Comparison of ENCODE assay signal across 23 cellular contexts in the genomic region with DNA sequence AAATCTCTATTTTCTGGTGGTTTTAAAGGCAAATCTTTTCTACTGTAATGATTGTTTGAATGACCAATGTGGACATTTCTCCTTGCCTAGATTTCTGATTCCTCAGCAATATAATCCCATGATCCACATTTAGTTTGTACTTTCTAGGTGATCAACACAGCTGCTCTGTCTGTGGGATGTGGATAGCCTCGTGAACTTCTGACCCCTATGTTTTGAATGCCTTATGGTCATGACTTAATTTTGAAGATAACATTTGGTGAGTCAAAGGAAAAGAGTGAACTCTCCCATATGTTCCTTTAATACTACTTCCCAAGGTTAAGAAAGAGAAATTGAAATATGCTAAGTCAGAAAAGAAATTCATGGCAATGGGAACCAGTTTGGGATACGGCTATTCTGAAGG.
"Had no signal": no experiment of that assay in that cellular context is flagged by ENCODE, and none has a peak within 500 bp of the region (broad histone marks: within the 10 kb centered on the region; RNA-seq: fewer than 3 reads in every experiment).

No MANE protein-coding gene starts in this region.

- H3K4me2 ChIP-seq: neural progenitor cell had no signal

- H3K4me3 Mint-ChIP-seq: activated CD4-positive, alpha-beta memory T cell treated with anti-CD3 and anti-CD28 coated beads, Interleukin-2, amount 10 ng/mL, durations not matched to agents 7 days and 5 days; activated CD4-positive, alpha-beta T cell treated with anti-CD3 and anti-CD28 coated beads, Interleukin-2, amount 10 ng/mL, durations not matched to agents 24 days and 14 days; activated naive CD4-positive, alpha-beta T cell treated with anti-CD3 and anti-CD28 coated beads for 36 hours; activated T-cell treated with anti-CD3 and anti-CD28 coated beads, Interleukin-2, amount 50 U/mL, for 72 hours; immature natural killer cell; naive thymus-derived CD4-positive, alpha-beta T cell; neural progenitor cell; type B pancreatic cell had no signal

- H3K27me3 ChIP-seq: body of pancreas, cardiac muscle cell, foreskin keratinocyte, neural progenitor cell, right atrium auricular region, vagina had no signal

- H3K9ac ChIP-seq: neural progenitor cell had no signal

- H3K4me1 Mint-ChIP-seq: activated CD4-positive, alpha-beta memory T cell treated with anti-CD3 and anti-CD28 coated beads, Interleukin-2, amount 10 ng/mL, durations not matched to agents 7 days and 5 days; activated CD4-positive, alpha-beta T cell treated with anti-CD3 and anti-CD28 coated beads, Interleukin-2, amount 10 ng/mL, durations not matched to agents 24 days and 14 days; immature natural killer cell had no signal

- DNase-seq: activated CD4-positive, alpha-beta memory T cell treated with anti-CD3 and anti-CD28 coated beads, Interleukin-2, amount 10 ng/mL, durations not matched to agents 7 days and 5 days; activated CD4-positive, alpha-beta T cell treated with anti-CD3 and anti-CD28 coated beads, Interleukin-2, amount 10 ng/mL, durations not matched to agents 24 days and 14 days; activated effector memory CD4-positive, alpha-beta T cell treated with Interleukin-2 at 50 U/mL for 16 hours; activated naive CD4-positive, alpha-beta T cell treated with anti-CD3 and anti-CD28 coated beads for 36 hours; activated T-cell treated with anti-CD3 and anti-CD28 coated beads, Interleukin-2, amount 50 U/mL, for 72 hours; body of pancreas; cortex of kidney; foreskin keratinocyte; immature natural killer cell; lower lobe of right lung; mesendoderm; mucosa of descending colon; naive thymus-derived CD4-positive, alpha-beta T cell; stimulated activated CD4-positive, alpha-beta T cell treated with anti-CD3 and anti-CD28 coated beads, Interleukin-4, amount 100 ng/mL, for 24 hours; stimulated activated naive CD4-positive, alpha-beta T cell treated with Interleukin-2 at 50 U/mL for 16 hours had no signal

- H3K4me1 ChIP-seq: body of pancreas, foreskin keratinocyte, lower lobe of right lung, prostate gland, right atrium auricular region, vagina had no signal

- H3K27ac Mint-ChIP-seq: activated CD4-positive, alpha-beta memory T cell treated with anti-CD3 and anti-CD28 coated beads, Interleukin-2, amount 10 ng/mL, durations not matched to agents 7 days and 5 days; activated CD4-positive, alpha-beta T cell treated with anti-CD3 and anti-CD28 coated beads, Interleukin-2, amount 10 ng/mL, durations not matched to agents 24 days and 14 days; activated naive CD4-positive, alpha-beta T cell treated with anti-CD3 and anti-CD28 coated beads for 36 hours; activated T-cell treated with anti-CD3 and anti-CD28 coated beads, Interleukin-2, amount 50 U/mL, for 72 hours; immature natural killer cell; naive thymus-derived CD4-positive, alpha-beta T cell; neural progenitor cell; type B pancreatic cell had no signal

- H3K36me3 ChIP-seq: cardiac muscle cell, lower lobe of right lung, neural progenitor cell, prostate gland, right atrium auricular region, thoracic aorta, vagina had no signal

- H3K4me3 ChIP-seq: body of pancreas, cardiac muscle cell, lower lobe of right lung, mucosa of descending colon, neural progenitor cell, prostate gland, right atrium auricular region, thoracic aorta, vagina had no signal

- H3K27me3 Mint-ChIP-seq: activated CD4-positive, alpha-beta memory T cell treated with anti-CD3 and anti-CD28 coated beads, Interleukin-2, amount 10 ng/mL, durations not matched to agents 7 days and 5 days; activated CD4-positive, alpha-beta T cell treated with anti-CD3 and anti-CD28 coated beads, Interleukin-2, amount 10 ng/mL, durations not matched to agents 24 days and 14 days had no signal

- H3K9me3 Mint-ChIP-seq: activated CD4-positive, alpha-beta memory T cell treated with anti-CD3 and anti-CD28 coated beads, Interleukin-2, amount 10 ng/mL, durations not matched to agents 7 days and 5 days; activated CD4-positive, alpha-beta T cell treated with anti-CD3 and anti-CD28 coated beads, Interleukin-2, amount 10 ng/mL, durations not matched to agents 24 days and 14 days; activated naive CD4-positive, alpha-beta T cell treated with anti-CD3 and anti-CD28 coated beads for 36 hours; activated T-cell treated with anti-CD3 and anti-CD28 coated beads, Interleukin-2, amount 50 U/mL, for 72 hours; immature natural killer cell; neural progenitor cell; type B pancreatic cell had no signal

- H3K27ac ChIP-seq: body of pancreas, cardiac muscle cell, foreskin keratinocyte, lower lobe of right lung, neural progenitor cell, prostate gland, right atrium auricular region, thoracic aorta, vagina, VCaP had no signal

- H2AFZ ChIP-seq: neural progenitor cell had no signal

- H3K9me3 ChIP-seq: body of pancreas, lower lobe of right lung, mucosa of descending colon, prostate gland, right atrium auricular region, thoracic aorta, vagina had no signal

- H3K36me3 Mint-ChIP-seq: immature natural killer cell; naive thymus-derived CD4-positive, alpha-beta T cell; neural progenitor cell; type B pancreatic cell had no signal
